In genomic region chr12:32755654-32756475, GRCh38 we compare ENCODE assay signal across 1 cellular context.
A peak's percentile ranks its signal among the peaks of the same experiment; 100 is the strongest.
TF ChIP-seq lines count a peak whose summit lies in the region.

YARS2 (minus strand) TSS chr12:32755897; CDS start chr12:32755874, 23 bp downstream.

TF ChIP-seq in HepG2, 621 proteins besides CTCF, POLR2A, EP300 and RAD21 (continued from another document and continues in another):
- TF ChIP-seq GMEB2 (CRISPR knock-in tag; IDR thresholded peaks at IDR 0.05; ENCODE audit: low read depth) (peak; percentile 14; the same call in 1 of the 2 replicates), ZBED4 (CRISPR knock-in tag; IDR thresholded peaks at IDR 0.05; ENCODE audit: borderline replicate concordance) (no peak), HNF1B (CRISPR knock-in tag; IDR thresholded peaks at IDR 0.05) (no peak), CREB1 (IDR thresholded peaks at IDR 0.05) (no peak), CREB1 (CRISPR knock-in tag; IDR thresholded peaks at IDR 0.05) (peak; percentile 83), PLRG1 (conservative IDR thresholded peaks at IDR 0.05) (no peak), HOXD1 (CRISPR knock-in tag; IDR thresholded peaks at IDR 0.05) (no peak), ZKSCAN1 (IDR thresholded peaks at IDR 0.05; ENCODE audit: low read length) (no peak), ZNF296 (CRISPR knock-in tag; conservative IDR thresholded peaks at IDR 0.05) (no peak), DNMT3B (CRISPR knock-in tag; conservative IDR thresholded peaks at IDR 0.05) (no peak), REL (CRISPR knock-in tag; conservative IDR thresholded peaks at IDR 0.05) (no peak), ZNF737 (CRISPR knock-in tag; IDR thresholded peaks at IDR 0.05; ENCODE audit: borderline replicate concordance) (no peak), ZNF83 (CRISPR knock-in tag; IDR thresholded peaks at IDR 0.05; ENCODE audit: borderline replicate concordance) (no peak), ZNF280B (CRISPR knock-in tag; IDR thresholded peaks at IDR 0.05; ENCODE audit: borderline replicate concordance) (no peak), RARG (CRISPR knock-in tag; IDR thresholded peaks at IDR 0.05; ENCODE audit: low read depth) (no peak), MLX (CRISPR knock-in tag; IDR thresholded peaks at IDR 0.05) (no peak), ZBTB4 (CRISPR knock-in tag; IDR thresholded peaks at IDR 0.05; ENCODE audit: borderline replicate concordance) (0 out of 2 replicates have a peak, but pooled peaks have one; percentile 45), ZNF121 (CRISPR knock-in tag; IDR thresholded peaks at IDR 0.05) (no peak), ZMYM4 (CRISPR knock-in tag; IDR thresholded peaks at IDR 0.05) (peak; percentile 63), ZNF101 (CRISPR knock-in tag; IDR thresholded peaks at IDR 0.05; ENCODE audit: borderline replicate concordance, low read depth) (no peak), PRDM4 (CRISPR knock-in tag; IDR thresholded peaks at IDR 0.05; ENCODE audit: borderline replicate concordance) (0 out of 2 replicates have a peak, but pooled peaks have one; percentile 34), RORA (CRISPR knock-in tag; IDR thresholded peaks at IDR 0.05) (no peak), LCORL (IDR thresholded peaks at IDR 0.05) (no peak), LCORL (CRISPR knock-in tag; IDR thresholded peaks at IDR 0.05) (no peak; the same call in 1 of the 2 replicates), RAD51 (IDR thresholded peaks at IDR 0.05; ENCODE audit: borderline replicate concordance) (no peak), TIGD3 (CRISPR knock-in tag; IDR thresholded peaks at IDR 0.05; ENCODE audit: borderline replicate concordance) (peak; percentile 29; the same call in 1 of the 2 replicates), ELF3 (CRISPR knock-in tag; IDR thresholded peaks at IDR 0.05) (peak; percentile 10; the same call in 1 of the 2 replicates), ZFP90 (CRISPR knock-in tag; IDR thresholded peaks at IDR 0.05; ENCODE audit: borderline replicate concordance) (no peak; the same call in 1 of the 2 replicates), ZHX2 (IDR thresholded peaks at IDR 0.05; ENCODE audit: low read depth) (no peak), ZHX2 (CRISPR knock-in tag; IDR thresholded peaks at IDR 0.05; ENCODE audit: borderline replicate concordance) (no peak; the same call in 1 of the 2 replicates), ZNF616 (CRISPR knock-in tag; IDR thresholded peaks at IDR 0.05; ENCODE audit: low read depth) (no peak)
